17 cellular contexts compared by ENCODE assay signal in the genomic region with DNA sequence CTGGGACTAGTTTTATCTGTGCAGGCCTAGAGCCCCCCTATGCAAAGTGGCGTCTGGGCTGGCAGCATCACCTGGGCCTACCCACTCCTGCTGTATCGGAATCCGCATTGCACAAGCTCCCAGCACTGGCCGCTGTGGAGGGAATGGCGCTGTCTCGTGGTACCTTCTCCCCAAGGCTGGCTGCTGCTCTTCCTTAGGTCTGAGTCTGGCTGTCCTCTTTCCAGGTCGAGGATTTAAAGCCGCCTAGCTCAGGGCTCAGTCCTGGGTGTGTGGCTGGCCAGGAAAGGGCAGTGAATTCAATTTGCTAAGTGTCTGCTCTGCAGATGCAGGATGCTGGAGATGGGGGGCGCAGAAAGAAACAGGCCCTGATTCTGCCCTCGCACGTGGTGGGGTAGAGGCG. TPM values are rescaled to one million over a fixed set of nuclear protein-coding genes. Genes with fewer than 3 reads are reported as not detected.
DNase-seq lines count a peak whose midpoint lies in the region; ATAC-seq and TF ChIP-seq lines count a peak whose summit lies in the region.
"Had no signal": no experiment of that assay in that cellular context is flagged by ENCODE, and none has a peak within 500 bp of the region (broad histone marks: within the 10 kb centered on the region; RNA-seq: fewer than 3 reads in every experiment).

No MANE protein-coding gene starts in this region.

- H3K4me3 ChIP-seq in BLaER1: no peak overlapping the region
- H3K4me3 ChIP-seq in BLaER1 treated with 17β-estradiol and CSF1 and Interleukin-3, amounts not matched to agents 10 nM and 100 nM: no peak overlapping the region
- H3K4me3 ChIP-seq: A549 had no signal

- H3K36me3 ChIP-seq in BLaER1: peaks cover 52% of the 10 kb centered on the region
- peaks cover 14 to 44% (median 30%) of the 10 kb centered on the region in 11 experiments; a peak in 19 of 22 replicates for H3K36me3 ChIP-seq in BLaER1 treated with 17β-estradiol and CSF1 and Interleukin-3, amounts not matched to agents 10 nM and 100 nM
- H3K36me3 ChIP-seq: BE2C had no signal

- H4K20me1 ChIP-seq in BLaER1: peaks cover 26% of the 10 kb centered on the region
- peaks cover 0 to 7% (median 0%) of the 10 kb centered on the region in 11 experiments; a peak in 5 of 22 replicates for H4K20me1 ChIP-seq in BLaER1 treated with 17β-estradiol and CSF1 and Interleukin-3, amounts not matched to agents 10 nM and 100 nM

- H3K36me3 Mint-ChIP-seq in WTC11 (no peaks in the 10 kb centered on the region), osteocyte (ENCODE audit: unreplicated experiment) (no peaks in the 10 kb centered on the region)

- no peak for TF ChIP-seq CTCF in WTC11 (IDR thresholded peaks at IDR 0.05)
- no peak for TF ChIP-seq CTCF in osteocyte (IDR thresholded peaks at IDR 0.05)

- POLR2A ChIA-PET in WTC11 (lab: Charles Lee): no interaction called here

- CTCF ChIA-PET in WTC11 (lab: Charles Lee): no interaction called here

- H3K27ac Mint-ChIP-seq in WTC11 (no peak overlapping the region), osteocyte (ENCODE audit: unreplicated experiment) (no peak overlapping the region)
- no peak overlapping the region for H3K27ac Mint-ChIP-seq in stimulated activated naive CD8-positive, alpha-beta T cell treated with anti-CD3 and anti-CD28 coated beads, Interleukin-15, amount 100 ng/mL, for 72 hours
- H3K27ac Mint-ChIP-seq: CD8-positive, alpha-beta memory T cell; HFFc6 had no signal

- H3K4me1 Mint-ChIP-seq in WTC11 (peaks cover 15% of the 10 kb centered on the region), osteocyte (ENCODE audit: unreplicated experiment) (no peaks in the 10 kb centered on the region)
- H3K4me1 Mint-ChIP-seq in stimulated activated naive CD8-positive, alpha-beta T cell treated with anti-CD3 and anti-CD28 coated beads, Interleukin-15, amount 100 ng/mL, for 72 hours: peaks cover 8% of the 10 kb centered on the region

- DNase-seq in WTC11 (ENCODE audit: low spot score): no peak
- peak; percentile 73 for DNase-seq in osteocyte (ENCODE audit: extremely low spot score, unreplicated experiment)
- no peak for DNase-seq in stimulated activated naive CD8-positive, alpha-beta T cell treated with anti-CD3 and anti-CD28 coated beads, Interleukin-15, amount 100 ng/mL, for 72 hours
- DNase-seq: BE2C; CD8-positive, alpha-beta memory T cell; DMS53; GOT3; HCEC 1CT; HFFc6; IMR-90; KBM-7 had no signal

- H3K27me3 Mint-ChIP-seq in WTC11 (ENCODE audit: low read depth): no peaks in the 10 kb centered on the region
- H3K27me3 Mint-ChIP-seq in osteocyte (ENCODE audit: unreplicated experiment): no peaks in the 10 kb centered on the region
- H3K27me3 Mint-ChIP-seq in stimulated activated naive CD8-positive, alpha-beta T cell treated with anti-CD3 and anti-CD28 coated beads, Interleukin-15, amount 100 ng/mL, for 72 hours: no peaks in the 10 kb centered on the region
- H3K27me3 Mint-ChIP-seq: CD8-positive, alpha-beta memory T cell had no signal

- H3K4me2 ChIP-seq in BLaER1: peak overlapping the region; percentile 29; the same call in 1 of the 2 replicates
- peak overlapping the region in 8 of 11 experiments; percentile 5 to 38 (median 28); a peak in 12 of 22 replicates for H3K4me2 ChIP-seq in BLaER1 treated with 17β-estradiol and CSF1 and Interleukin-3, amounts not matched to agents 10 nM and 100 nM
- H3K4me2 ChIP-seq: A549 had no signal

- no peak overlapping the region for H3K9ac ChIP-seq in BLaER1
- H3K9ac ChIP-seq in BLaER1 treated with 17β-estradiol and CSF1 and Interleukin-3, amounts not matched to agents 10 nM and 100 nM: no peak overlapping the region

- peaks cover 52% of the 10 kb centered on the region for H3K4me1 ChIP-seq in BLaER1
- H3K4me1 ChIP-seq in BLaER1 treated with 17β-estradiol and CSF1 and Interleukin-3, amounts not matched to agents 10 nM and 100 nM: peaks cover 8 to 48% (median 37%) of the 10 kb centered on the region in 10 experiments; a peak in 18 of 20 replicates
- H3K4me1 ChIP-seq: A549, BE2C had no signal

- H3K9me3 Mint-ChIP-seq in WTC11 (peaks cover 8% of the 10 kb centered on the region), osteocyte (ENCODE audit: unreplicated experiment) (peaks cover 3% of the 10 kb centered on the region)
- H3K9me3 Mint-ChIP-seq in stimulated activated naive CD8-positive, alpha-beta T cell treated with anti-CD3 and anti-CD28 coated beads, Interleukin-15, amount 100 ng/mL, for 72 hours: peaks cover 12 to 51% of the 10 kb centered on the region in 2 donors

- H3K4me3 Mint-ChIP-seq in WTC11: no peak overlapping the region
- H3K4me3 Mint-ChIP-seq in osteocyte (ENCODE audit: unreplicated experiment): no peak overlapping the region
- no peak overlapping the region for H3K4me3 Mint-ChIP-seq in stimulated activated naive CD8-positive, alpha-beta T cell treated with anti-CD3 and anti-CD28 coated beads, Interleukin-15, amount 100 ng/mL, for 72 hours
- H3K4me3 Mint-ChIP-seq: CD8-positive, alpha-beta memory T cell; HFFc6 had no signal

- no peaks in the 10 kb centered on the region for H3K27me3 ChIP-seq in BLaER1
- no peaks in the 10 kb centered on the region for H3K27me3 ChIP-seq in BLaER1 treated with 17β-estradiol and CSF1 and Interleukin-3, amounts not matched to agents 10 nM and 100 nM
- H3K27me3 ChIP-seq: BE2C had no signal

- ATAC-seq in WTC11 (peak; percentile 41), HG03520 (IDR thresholded peaks at IDR 0.05; ENCODE audit: unreplicated experiment) (no peak), GM18498 (IDR thresholded peaks at IDR 0.05; ENCODE audit: unreplicated experiment) (no peak), GM21447 (IDR thresholded peaks at IDR 0.05; ENCODE audit: unreplicated experiment) (no peak)
- ATAC-seq in stimulated activated naive CD8-positive, alpha-beta T cell treated with anti-CD3 and anti-CD28 coated beads, Interleukin-15, amount 100 ng/mL, for 72 hours: no peak
- ATAC-seq: A549 had no signal

- H3K9me3 ChIP-seq in BLaER1: peaks cover 52% of the 10 kb centered on the region
- peaks cover 41 to 71% (median 55%) of the 10 kb centered on the region in 11 experiments for H3K9me3 ChIP-seq in BLaER1 treated with 17β-estradiol and CSF1 and Interleukin-3, amounts not matched to agents 10 nM and 100 nM (replicated peaks in 1 of 11)
- H3K9me3 ChIP-seq: BE2C had no signal

- H3K27ac ChIP-seq in BLaER1: 0 out of 2 replicates have a peak overlapping the region, but pooled peaks have one; percentile 29
- H3K27ac ChIP-seq in BLaER1 treated with 17β-estradiol and CSF1 and Interleukin-3, amounts not matched to agents 10 nM and 100 nM: no peak overlapping the region
- H3K27ac ChIP-seq: A549 had no signal

TF ChIP-seq in WTC11, 78 proteins besides CTCF, POLR2A, EP300 and RAD21:
- TF ChIP-seq EMX1 (CRISPR knock-in tag; IDR thresholded peaks at IDR 0.05) (no peak), NFE2L1 (CRISPR knock-in tag; IDR thresholded peaks at IDR 0.05) (no peak), GABPB1 (CRISPR knock-in tag; IDR thresholded peaks at IDR 0.05) (no peak)
TF ChIP-seq in WTC11: peak in this region for 0.

RNA-seq across cellular contexts. Expression of a gene that starts 44.7 kb away (rescaled TPM):
- total RNA-seq in WTC11 (2021) (11.8 to 18.4 TPM (median 18.2 TPM) in 3 replicates), osteocyte (17.0 and 20.8 TPM in 2 replicates)
